Comparison of ENCODE assay signal across 14 cellular contexts in genomic region chr7:139860090-139860773, GRCh38. TPM values are rescaled to one million over a fixed set of nuclear protein-coding genes. Genes with fewer than 3 reads are reported as not detected.
DNase-seq lines count a peak whose midpoint lies in the region; ATAC-seq, FAIRE-seq and TF ChIP-seq lines count a peak whose summit lies in the region.
"Had no signal": no experiment of that assay in that cellular context is flagged by ENCODE, and none has a peak within 500 bp of the region (broad histone marks: within the 10 kb centered on the region; RNA-seq: fewer than 3 reads in every experiment).

No MANE protein-coding gene starts in this region.

- TF ChIP-seq POLR2A in right lobe of liver (IDR thresholded peaks at IDR 0.05) (no peak), HepG2 (IDR thresholded peaks at IDR 0.05; ENCODE audit: insufficient read depth in 1 of 2, low read depth in 2 of 2, low read length in 2 of 2) (no peak), K562 (conservative IDR thresholded peaks at IDR 0.05) (no peak), GM12892 (IDR thresholded peaks at IDR 0.05; ENCODE audit: low read depth, low read length) (no peak)

- no peak overlapping the region for H3K9ac ChIP-seq in HepG2 (ENCODE audit: insufficient read depth, low read depth, low read length)
- H3K9ac ChIP-seq in K562 (ENCODE audit: insufficient read depth in 1 of 2, low read depth in 2 of 2, low read length in 2 of 2): no peak overlapping the region

- FAIRE-seq in HepG2 (lab: Jason Lieb, UNC) (no peak), K562 (lab: Jason Lieb, UNC) (no peak), GM12892 (lab: Jason Lieb, UNC) (no peak)
- FAIRE-seq: A204.1 had no signal

- H3K4me1 ChIP-seq in right lobe of liver (no peaks in the 10 kb centered on the region), HepG2 (ENCODE audit: insufficient read depth, low read length) (peaks cover 5% of the 10 kb centered on the region), K562 (replicated peaks in 1 of 2; ENCODE audit: control insufficient read depth in 2 of 2, insufficient read depth in 2 of 2, low read length in 2 of 2) (peaks cover 4 to 10% of the 10 kb centered on the region in 2 experiments; a peak in 4 of 5 replicates)
- H3K4me1 ChIP-seq: ascending aorta, thyroid gland had no signal

- H4K20me1 ChIP-seq in HepG2 (ENCODE audit: insufficient read depth, low read length) (no peaks in the 10 kb centered on the region), K562 (replicated peaks; ENCODE audit: control insufficient read depth, insufficient read depth, low read length) (no peaks in the 10 kb centered on the region)

- in situ Hi-C loops in HepG2 (cut with HindIII; ENCODE audit: extremely low pct_ligation_motif_present, low pct_unique_long_range_greater_than_20kb) (no loop called here), K562 (cut with MboI) (no loop called here)

- H2AFZ ChIP-seq in HepG2 (ENCODE audit: low read length) (no peak overlapping the region), K562 (ENCODE audit: low read depth, low read length) (peak overlapping the region; percentile 3; the same call in 1 of the 2 replicates)

- CTCF ChIA-PET in HepG2 (lab: Yijun Ruan, JAX; ENCODE audit: low intra/inter-chr PET ratio, low total read pairs) (no interaction called here), K562 (lab: Yijun Ruan, JAX; ENCODE audit: low intra/inter-chr PET ratio) (no interaction called here)

- DNase-seq in right lobe of liver: peak in 2 of 3 donors; percentile 31 to 55
- DNase-seq in HepG2 (ENCODE audit: low spot score): no peak
- no peak for DNase-seq in K562 (ENCODE audit: extremely low read depth in 1 of 4, low spot score in 3 of 4)
- peak; percentile 43 for DNase-seq in midbrain (lab: John Stamatoyannopoulos, UW)
- DNase-seq in GM12892 (ENCODE audit: insufficient read length): no peak
- no peak for DNase-seq in NCI-H446 treated with DMSO at 0.1 percent for 48 hours (lab: John Stamatoyannopoulos, UW)
- DNase-seq in COLO668 (lab: John Stamatoyannopoulos, UW; ENCODE audit: unreplicated experiment): no peak
- no peak for DNase-seq in NCI-H2227 treated with DMSO at 0.1 percent for 48 hours (lab: John Stamatoyannopoulos, UW)
- DNase-seq: NCI-H526 treated with DMSO at 0.1 percent for 48 hours, occipital lobe, thyroid gland had no signal

- no peaks in the 10 kb centered on the region for H3K9me1 ChIP-seq in K562 (ENCODE audit: control insufficient read depth, insufficient read depth, low read length)

- no TSS peak for BruUV-seq in HepG2 (replicated peaks; lab: Mats Ljungman, UMichigan)
- BruUV-seq in K562 (replicated peaks; lab: Mats Ljungman, UMichigan): no TSS peak

- ATAC-seq in right lobe of liver (peak; percentile 59 to 83 (median 74)), HepG2 (no peak), K562 (no peak; the same call in 2 of the 3 replicates)

- no peak for TF ChIP-seq RAD21 in HepG2 (CRISPR knock-in tag; IDR thresholded peaks at IDR 0.05)
- TF ChIP-seq RAD21 in K562 (CRISPR knock-in tag; conservative IDR thresholded peaks at IDR 0.05 in 1 of 2, IDR thresholded peaks at IDR 0.05 in 1 of 2): no peak

- H3K27me3 ChIP-seq in right lobe of liver: no peaks in the 10 kb centered on the region
- no peaks in the 10 kb centered on the region for H3K27me3 ChIP-seq in HepG2 (ENCODE audit: control insufficient read depth in 1 of 2, insufficient read depth in 2 of 2, low read length in 2 of 2)
- no peaks in the 10 kb centered on the region for H3K27me3 ChIP-seq in K562 (ENCODE audit: control insufficient read depth in 2 of 2, insufficient read depth in 2 of 2, low read length in 2 of 2)
- H3K27me3 ChIP-seq: ascending aorta, thyroid gland had no signal

- no peaks in the 10 kb centered on the region for H3K36me3 ChIP-seq in right lobe of liver
- H3K36me3 ChIP-seq in HepG2 (replicated peaks in 1 of 2; ENCODE audit: control insufficient read depth in 1 of 2, insufficient read depth in 2 of 2, low read length in 2 of 2): no peaks in the 10 kb centered on the region
- no peaks in the 10 kb centered on the region for H3K36me3 ChIP-seq in K562 (ENCODE audit: control insufficient read depth, insufficient read depth, low read length)
- H3K36me3 ChIP-seq: ascending aorta, thyroid gland had no signal

- H3K27ac ChIP-seq in right lobe of liver: no peak overlapping the region
- no peak overlapping the region for H3K27ac ChIP-seq in HepG2 (ENCODE audit: extremely low read length, insufficient read depth, low read length)
- H3K27ac ChIP-seq in K562 (ENCODE audit: extremely low read depth, low read depth, low read length): no peak overlapping the region
- H3K27ac ChIP-seq: ascending aorta, epithelial cell of prostate, thyroid gland had no signal

- TF ChIP-seq CTCF in right lobe of liver (IDR thresholded peaks at IDR 0.05) (no peak), HepG2 (CRISPR knock-in tag; IDR thresholded peaks at IDR 0.05) (no peak), K562 (IDR thresholded peaks at IDR 0.05 in 2 of 3, conservative IDR thresholded peaks at IDR 0.05 in 1 of 3; ENCODE audit: insufficient read depth in 2 of 3, low read depth in 1 of 3, low read length in 3 of 3) (no peak)

- no peaks in the 10 kb centered on the region for H3K79me2 ChIP-seq in HepG2 (ENCODE audit: insufficient read depth, low read length)
- H3K79me2 ChIP-seq in K562 (ENCODE audit: control insufficient read depth, insufficient read depth, low read length): no peaks in the 10 kb centered on the region

- intact Hi-C loops in right lobe of liver (cut with DNase I): no loop called here
- intact Hi-C loops in HepG2 (cut with micrococcal nuclease; ENCODE audit: unreplicated experiment): no loop called here
- intact Hi-C loops in K562 (cut with micrococcal nuclease): no loop called here

- H3K4me2 ChIP-seq in HepG2 (ENCODE audit: low read depth, low read length) (no peak overlapping the region), K562 (ENCODE audit: insufficient read depth, low read length) (no peak overlapping the region)

- H3K4me3 ChIP-seq in right lobe of liver (no peak overlapping the region), HepG2 (replicated peaks in 1 of 3; ENCODE audit: insufficient read depth in 1 of 3, low read depth in 2 of 3, low read length in 3 of 3) (no peak overlapping the region), K562 (no peak overlapping the region)
- H3K4me3 ChIP-seq: ascending aorta, thyroid gland had no signal

- H3K9me3 ChIP-seq in right lobe of liver (no peaks in the 10 kb centered on the region), HepG2 (ENCODE audit: low read length) (peaks cover 7% of the 10 kb centered on the region), K562 (replicated peaks; ENCODE audit: control insufficient read depth, insufficient read depth, low read depth, low read length) (no peaks in the 10 kb centered on the region; the same call in 1 of the 2 replicates)
- H3K9me3 ChIP-seq: thyroid gland had no signal

- TF ChIP-seq EP300 in HepG2 (IDR thresholded peaks at IDR 0.05; ENCODE audit: low read depth in 2 of 2, low read length in 2 of 2): no peak
- no peak for TF ChIP-seq EP300 in HepG2 (CRISPR knock-in tag; IDR thresholded peaks at IDR 0.05; ENCODE audit: borderline replicate concordance)
- no peak for TF ChIP-seq EP300 in K562 (IDR thresholded peaks at IDR 0.05; ENCODE audit: low read length)

- POLR2A ChIA-PET in HepG2 (lab: Yijun Ruan, JAX) (no interaction called here), K562 (lab: Yijun Ruan, JAX) (interaction anchor here (0.6 to 0.9 kb wide), 3 partner anchors 8 to 403 kb away, joined by 3 read pairs; no protein-coding TSS in a partner anchor)

- WGBS in right lobe of liver (ENCODE audit: insufficient coverage, low coverage, low lambda C conversion rate, missing lambda C conversion rate): 43% methylated on average over 4 of the region's 4 CpGs
- WGBS in HepG2 (ENCODE audit: low lambda C conversion rate): 47% methylated on average over 4 of the region's 4 CpGs
- WGBS in K562 (ENCODE audit: insufficient coverage, low coverage, missing lambda C conversion rate): 31% methylated on average over 4 of the region's 4 CpGs

RNA-seq across cellular contexts. Expression of gene TBXAS1, which starts 31.2 kb away (rescaled TPM):
- total RNA-seq in right lobe of liver (10 to 100 TPM in 4 of 6 experiments, 1 to 10 TPM in 2; 7.6 to 15.6 (median 12.2) TPM), HepG2 (2016; rRNA removed; fragmentation: Illumina TruSeq; extraction: Trizol) (4.0 and 6.1 TPM in 2 replicates), K562 (2014; rRNA removed) (1.5 and 1.7 TPM in 2 replicates), K562 (2014; rRNA removed; fragmentation: Illumina TruSeq; extraction: Trizol) (1.3 and 2.5 TPM in 2 replicates), K562 (2015; rRNA removed; fragmentation: Illumina TruSeq; extraction: Trizol) (2.6 and 2.9 TPM in 2 replicates), K562 (2021) (1.9 and 2.7 TPM in 2 replicates)
- 6.2 and 7.7 TPM in 2 replicates for total RNA-seq in HepG2 (2016; cell fraction: cytosol; rRNA removed; fragmentation: Illumina TruSeq; extraction: Trizol; ENCODE audit: low read depth)
- total RNA-seq in HepG2 (2016; cell fraction: insoluble cytoplasmic fraction; rRNA removed; fragmentation: Illumina TruSeq; extraction: Trizol): 4.0 and 4.2 TPM in 2 replicates
- 6.2 and 7.7 TPM in 2 replicates for total RNA-seq in HepG2 (2016; cell fraction: membrane; rRNA removed; fragmentation: Illumina TruSeq; extraction: Trizol)
- total RNA-seq in HepG2 (2016; cell fraction: nucleus; rRNA removed; fragmentation: Illumina TruSeq; extraction: Trizol): 5.0 and 7.0 TPM in 2 replicates
- polyA plus RNA-seq in HepG2 (2011; rRNA removed) (4.9 and 6.6 TPM in 2 replicates), K562 (2011; rRNA removed) (6.8 and 8.3 TPM in 2 replicates), K562 (2014; fragmentation: Illumina TruSeq; extraction: Trizol) (2.0 and 2.2 TPM in 2 replicates), K562 (2014; fragmentation: Nextera tagmentation; extraction: Ambion mirVana) (1 to 10 TPM; 1.1 to 1.2 TPM), K562 (2014; rRNA removed) (2.4 and 3.7 TPM in 2 replicates)
- 4.4 and 4.6 TPM in 2 replicates for polyA plus RNA-seq in HepG2 (2011; cell fraction: cytosol; rRNA removed)
- 5.3 and 6.9 TPM in 2 replicates for polyA plus RNA-seq in HepG2 (2011; cell fraction: nucleus; rRNA removed)
- 2.7 and 3.4 TPM in 2 replicates for polyA plus RNA-seq in HepG2 (2012)
- polyA plus RNA-seq in HepG2 (2016; cell fraction: cytosol; fragmentation: Illumina TruSeq; extraction: Trizol; ENCODE audit: low read depth): 5.8 and 8.1 TPM in 2 replicates
- polyA plus RNA-seq in HepG2 (2016; cell fraction: insoluble cytoplasmic fraction; fragmentation: Illumina TruSeq; extraction: Trizol; ENCODE audit: low read depth): 3.9 and 4.1 TPM in 2 replicates
- 5.9 and 6.2 TPM in 2 replicates for polyA plus RNA-seq in HepG2 (2016; cell fraction: membrane; fragmentation: Illumina TruSeq; extraction: Trizol; ENCODE audit: low read depth)
- polyA plus RNA-seq in HepG2 (2016; cell fraction: nucleus; fragmentation: Illumina TruSeq; extraction: Trizol; ENCODE audit: insufficient read depth, low read depth): 3.4 and 12.1 TPM in 2 replicates
- polyA minus RNA-seq in HepG2 (2011; rRNA and poly(A)+ RNA removed; ENCODE audit: low replicate concordance): 0.23 and 7.4 TPM in 2 replicates
- polyA minus RNA-seq in HepG2 (2011; cell fraction: cytosol; rRNA and poly(A)+ RNA removed): 1.5 and 3.0 TPM in 2 replicates
- polyA minus RNA-seq in HepG2 (2011; cell fraction: nucleus; rRNA and poly(A)+ RNA removed): 6.3 and 9.0 TPM in 2 replicates
- 6.1 and 7.4 TPM in 2 replicates for total RNA-seq in K562 (2011; cell fraction: chromatin; rRNA removed; ENCODE audit: low replicate concordance)
- 3.2 and 6.0 TPM in 2 replicates for total RNA-seq in K562 (2011; cell fraction: nucleolus; rRNA removed)
- 4.2 and 10.6 TPM in 2 replicates for total RNA-seq in K562 (2011; cell fraction: nucleoplasm; rRNA removed)
- 3.7 and 8.3 TPM in 2 replicates for polyA plus RNA-seq in K562 (2011; cell fraction: cytosol; rRNA removed)
- 10.0 and 17.3 TPM in 2 replicates for polyA plus RNA-seq in K562 (2011; cell fraction: nucleus; rRNA removed)
- polyA plus RNA-seq in K562 (2012): 2.7 and 4.5 TPM in 2 replicates
- polyA minus RNA-seq in K562 (2011; rRNA and poly(A)+ RNA removed): 3.8 and 6.3 TPM in 2 replicates
- 1.6 and 3.1 TPM in 2 replicates for polyA minus RNA-seq in K562 (2011; cell fraction: cytosol; rRNA and poly(A)+ RNA removed)
- 4.4 and 4.6 TPM in 2 replicates for polyA minus RNA-seq in K562 (2011; cell fraction: nucleus; rRNA and poly(A)+ RNA removed)
- polyA plus RNA-seq in GM12892 (2012; ENCODE audit: missing spikeins): 9.2 TPM

Comparison
In these comparisons a context has a peak if more than half of its experiments do, and no peak if none do; other contexts are left out.
1. ATAC-seq: peak in right lobe of liver (4 of 4); none in HepG2 (single experiment) and K562 (single experiment).
2. DNase-seq: peak in right lobe of liver (2 of 3) and midbrain (single experiment); none in HepG2 (single experiment), K562 (0 of 4), GM12892 (single experiment), NCI-H446 treated with DMSO at 0.1 percent for 48 hours (single experiment), COLO668 (single experiment) and NCI-H2227 treated with DMSO at 0.1 percent for 48 hours (single experiment).